In genomic region chr2:157840568-157841156, GRCh38 we compare ENCODE assay signal across 12 cellular contexts. TPM values are rescaled to one million over a fixed set of nuclear protein-coding genes. Genes with fewer than 3 reads are reported as not detected.
DNase-seq lines count a peak whose midpoint lies in the region; ATAC-seq, FAIRE-seq and TF ChIP-seq lines count a peak whose summit lies in the region.
"Had no signal": no experiment of that assay in that cellular context is flagged by ENCODE, and none has a peak within 500 bp of the region (broad histone marks: within the 10 kb centered on the region; RNA-seq: fewer than 3 reads in every experiment).

No MANE protein-coding gene starts in this region.

- no peak overlapping the region for H3K9ac ChIP-seq in mammary epithelial cell (ENCODE audit: insufficient read depth, low read length)
- H3K9ac ChIP-seq in endothelial cell of umbilical vein (replicated peaks; ENCODE audit: extremely low read depth, insufficient read depth, low read length), result no peak overlapping the region

- no peaks in the 10 kb centered on the region for H3K36me3 ChIP-seq in mammary epithelial cell (ENCODE audit: insufficient read depth, low read length)
- no peaks in the 10 kb centered on the region for H3K36me3 ChIP-seq in endothelial cell of umbilical vein (ENCODE audit: control insufficient read depth in 2 of 2, extremely low read depth in 1 of 2, insufficient read depth in 2 of 2, low read length in 2 of 2)
- no peaks in the 10 kb centered on the region for H3K36me3 ChIP-seq in lung (ENCODE audit: control insufficient read depth in 2 of 2, insufficient read depth in 2 of 2, low read length in 2 of 2)
- H3K36me3 ChIP-seq: transverse colon had no signal

- CTCF ChIA-PET in MCF 10A (lab: Yijun Ruan, JAX), result interaction anchor here (0.9 kb wide), 1 partner anchor 9 kb away, joined by 3 read pairs; no protein-coding TSS in a partner anchor
- CTCF ChIA-PET in mammary epithelial cell (lab: Charles Lee; ENCODE audit: low non-redundant PET), result no interaction called here
- CTCF ChIA-PET in endothelial cell of umbilical vein (lab: Charles Lee), result interaction anchor here (1.0 kb wide), 1 partner anchor 26 kb away, joined by 3 read pairs; no protein-coding TSS in a partner anchor

- POLR2A ChIA-PET in MCF 10A (lab: Yijun Ruan, JAX) (interaction anchor here (0.7 to 1.6 kb wide), 2 partner anchors 9 to 34 kb away, joined by 3 read pairs; no protein-coding TSS in a partner anchor), endothelial cell of umbilical vein (lab: Charles Lee) (no interaction called here)

- BruUV-seq in MCF 10A (replicated peaks; lab: Mats Ljungman, UMichigan) (no TSS peak), mammary epithelial cell (replicated peaks; lab: Mats Ljungman, UMichigan) (no TSS peak), endothelial cell of umbilical vein (replicated peaks; lab: Mats Ljungman, UMichigan) (no TSS peak)

- no peaks in the 10 kb centered on the region for H3K9me1 ChIP-seq in endothelial cell of umbilical vein (replicated peaks; ENCODE audit: control insufficient read depth, extremely low read depth, insufficient read depth, low read length)

- H4K20me1 ChIP-seq in mammary epithelial cell (ENCODE audit: insufficient read depth, low read length) (no peaks in the 10 kb centered on the region), endothelial cell of umbilical vein (replicated peaks; ENCODE audit: control insufficient read depth, extremely low read depth, insufficient read depth, low read length) (no peaks in the 10 kb centered on the region)

- H3K27me3 ChIP-seq in mammary epithelial cell (ENCODE audit: insufficient read depth, low read length) (no peaks in the 10 kb centered on the region), endothelial cell of umbilical vein (ENCODE audit: control insufficient read depth in 2 of 2, insufficient read depth in 2 of 2, low read length in 2 of 2) (no peaks in the 10 kb centered on the region), lung (ENCODE audit: control insufficient read depth, insufficient read depth) (no peaks in the 10 kb centered on the region)
- H3K27me3 ChIP-seq: transverse colon had no signal

- H3K27me3 Mint-ChIP-seq in MCF 10A (ENCODE audit: insufficient read depth, unreplicated experiment), result no peaks in the 10 kb centered on the region
- H3K27me3 Mint-ChIP-seq: memory B cell had no signal

- H3K4me1 ChIP-seq in mammary epithelial cell (ENCODE audit: insufficient read depth, low read length) (peaks cover 26% of the 10 kb centered on the region), endothelial cell of umbilical vein (ENCODE audit: control insufficient read depth, extremely low read depth, insufficient read depth, low read length) (peaks cover 37% of the 10 kb centered on the region), lung (ENCODE audit: control insufficient read depth in 2 of 2, insufficient read depth in 2 of 2, low read length in 2 of 2) (peaks cover 31 to 60% of the 10 kb centered on the region in 2 donors)

- peaks cover 69% of the 10 kb centered on the region for H3K79me2 ChIP-seq in mammary epithelial cell (ENCODE audit: insufficient read depth, low read length)
- H3K79me2 ChIP-seq in endothelial cell of umbilical vein (ENCODE audit: control insufficient read depth, insufficient read depth, low read length), result peaks cover 24% of the 10 kb centered on the region

- dilution Hi-C loops in mammary epithelial cell (cut with HindIII; ENCODE audit: low sequenced_read_pairs), result no loop called here
- dilution Hi-C loops in endothelial cell of umbilical vein (cut with MboI; ENCODE audit: extremely low pct_ligation_motif_present, low sequenced_read_pairs), result no loop called here

- in situ Hi-C loops in mammary epithelial cell (cut with MboI; ENCODE audit: low sequenced_read_pairs in 2 of 2), result no loop called here

- peaks cover 29% of the 10 kb centered on the region for H3K4me1 Mint-ChIP-seq in MCF 10A (ENCODE audit: insufficient read depth, unreplicated experiment)

- no peak for TF ChIP-seq POLR2A in endothelial cell of umbilical vein (IDR thresholded peaks at IDR 0.05; ENCODE audit: low read depth, low read length)

- no peak overlapping the region for H3K4me3 Mint-ChIP-seq in MCF 10A (ENCODE audit: unreplicated experiment)
- H3K4me3 Mint-ChIP-seq: memory B cell had no signal

- H3K27ac Mint-ChIP-seq in MCF 10A (ENCODE audit: low read depth, unreplicated experiment), result no peak overlapping the region
- H3K27ac Mint-ChIP-seq: memory B cell had no signal

- intact Hi-C loops in MCF 10A (cut with micrococcal nuclease), result no loop called here
- intact Hi-C loops in mammary epithelial cell (cut with micrococcal nuclease), result no loop called here
- intact Hi-C loops in endothelial cell of umbilical vein (cut with micrococcal nuclease), result no loop called here

- H3K4me2 ChIP-seq in mammary epithelial cell (ENCODE audit: insufficient read depth, low read depth, low read length) (no peak overlapping the region), endothelial cell of umbilical vein (ENCODE audit: insufficient read depth, low read length) (no peak overlapping the region)
- H3K4me2 ChIP-seq: A549 had no signal

- no peak for FAIRE-seq in endothelial cell of umbilical vein (lab: Jason Lieb, UNC)
- FAIRE-seq in D721Med (lab: Jason Lieb, UNC), result no peak
- FAIRE-seq: A549 had no signal

- 69% methylated on average over 10 of the region's 10 CpGs for WGBS in mammary epithelial cell (ENCODE audit: low coverage, missing lambda C conversion rate)
- WGBS in lung, 2 donors, result 33 to 49% methylated on average over 10 of the region's 10 CpGs

- DNase-seq in MCF 10A (ENCODE audit: unreplicated experiment) (peak; percentile 15), mammary epithelial cell (no peak), endothelial cell of umbilical vein (ENCODE audit: low read depth, low spot score) (peak; percentile 52), lung (ENCODE audit: low spot score) (peak; percentile 37), GM03348 (ENCODE audit: low spot score) (no peak), middle frontal gyrus (ENCODE audit: extremely low spot score, low spot score) (no peak), globus pallidus (ENCODE audit: low spot score) (no peak), D721Med (ENCODE audit: insufficient read length, low spot score) (no peak)
- DNase-seq: stimulated activated CD4-positive, alpha-beta T cell treated with anti-CD3 and anti-CD28 coated beads, Interleukin-1b, Interleukin-23, amount 100 ng/mL, for 48 hours; transverse colon had no signal

- ATAC-seq in lung (ENCODE audit: insufficient read depth, low FRiP score), result no peak

- H3K27ac ChIP-seq in mammary epithelial cell (ENCODE audit: insufficient read depth, low read depth, low read length) (no peak overlapping the region), endothelial cell of umbilical vein (ENCODE audit: insufficient read depth, low read depth, low read length) (no peak overlapping the region), lung (ENCODE audit: low read depth in 1 of 2, low read length in 1 of 2) (peak overlapping the region; percentile 12 to 21)
- H3K27ac ChIP-seq: transverse colon had no signal

- H2AFZ ChIP-seq in mammary epithelial cell (ENCODE audit: low read depth, low read length) (no peak overlapping the region), endothelial cell of umbilical vein (ENCODE audit: low read depth, low read length) (no peak overlapping the region)

- TF ChIP-seq CTCF in MCF 10A (IDR thresholded peaks at IDR 0.05; ENCODE audit: unreplicated experiment), result no peak
- no peak for TF ChIP-seq CTCF in mammary epithelial cell (conservative IDR thresholded peaks at IDR 0.05 in 1 of 2, IDR thresholded peaks at IDR 0.05 in 1 of 2; ENCODE audit: extremely low read depth in 1 of 2, insufficient read depth in 1 of 2, low read depth in 1 of 2, low read length in 2 of 2)
- TF ChIP-seq CTCF in endothelial cell of umbilical vein (IDR thresholded peaks at IDR 0.05; ENCODE audit: extremely low read depth in 1 of 2, insufficient read depth in 1 of 2, low read depth in 1 of 2, low read length in 2 of 2), result no peak
- no peak for TF ChIP-seq CTCF in lung (IDR thresholded peaks at IDR 0.05; ENCODE audit: control extremely low read depth, extremely low read depth)
- TF ChIP-seq CTCF in D721Med (IDR thresholded peaks at IDR 0.05; ENCODE audit: insufficient read depth, missing control alignments), result no peak

- H3K9me3 ChIP-seq in mammary epithelial cell (replicated peaks; ENCODE audit: insufficient read depth, low read length) (no peaks in the 10 kb centered on the region), endothelial cell of umbilical vein (replicated peaks; ENCODE audit: control insufficient read depth, insufficient read depth, low read length) (no peaks in the 10 kb centered on the region), lung (ENCODE audit: control insufficient read depth in 2 of 2, insufficient read depth in 1 of 2, low read length in 1 of 2) (no peaks in the 10 kb centered on the region)
- H3K9me3 ChIP-seq: A549, transverse colon had no signal

- H3K4me3 ChIP-seq in mammary epithelial cell (replicated peaks in 1 of 3; ENCODE audit: insufficient read depth in 1 of 3, low read depth in 2 of 3, low read length in 3 of 3) (no peak overlapping the region), endothelial cell of umbilical vein (replicated peaks in 1 of 3; ENCODE audit: insufficient read depth in 1 of 3, low read depth in 1 of 3, low read length in 3 of 3) (no peak overlapping the region), lung (no peak overlapping the region)
- H3K4me3 ChIP-seq: A549, transverse colon had no signal

- no peaks in the 10 kb centered on the region for H3K36me3 Mint-ChIP-seq in MCF 10A (ENCODE audit: insufficient read depth, unreplicated experiment)

- no peaks in the 10 kb centered on the region for H3K9me3 Mint-ChIP-seq in MCF 10A (ENCODE audit: unreplicated experiment)
- H3K9me3 Mint-ChIP-seq: memory B cell had no signal

TF ChIP-seq in endothelial cell of umbilical vein, 7 proteins besides CTCF, POLR2A, EP300 and RAD21 (continues in another document):
- TF ChIP-seq FOS (IDR thresholded peaks at IDR 0.05; ENCODE audit: borderline replicate concordance, insufficient read depth, low read length) (no peak), GATA2 (IDR thresholded peaks at IDR 0.05; ENCODE audit: insufficient read depth, insufficient read length, low read depth, low read length) (no peak), MYC (IDR thresholded peaks at IDR 0.05; ENCODE audit: low read depth, low read length) (no peak), JUN (IDR thresholded peaks at IDR 0.05; ENCODE audit: borderline replicate concordance, insufficient read depth, insufficient read length, low read depth) (no peak)

RNA-seq across cellular contexts. Expression of gene ACVR1, which starts 35.5 kb away (rescaled TPM):
- total RNA-seq in MCF 10A (2022) (26.4 and 41.4 TPM in 2 replicates), mammary epithelial cell (10 to 100 TPM; 35.1 to 41.2 TPM), endothelial cell of umbilical vein (33.6 and 38.3 TPM in 2 replicates), lung (10 to 100 TPM; 27.8 to 38.3 TPM)
- polyA plus RNA-seq in mammary epithelial cell (17.1 TPM), endothelial cell of umbilical vein (16.7 and 24.8 TPM in 2 replicates), lung (10 to 100 TPM in 1 of 2 donors, 1 to 10 TPM in 1; 7.5 to 19.0 TPM)
- polyA minus RNA-seq in mammary epithelial cell (57.2 TPM), endothelial cell of umbilical vein (44.6 and 50.5 TPM in 2 replicates)
- 28.4 and 30.5 TPM in 2 replicates for polyA plus RNA-seq in endothelial cell of umbilical vein (2011; cell fraction: cytosol; rRNA removed)
- 32.8 and 34.9 TPM in 2 replicates for polyA plus RNA-seq in endothelial cell of umbilical vein (2011; cell fraction: nucleus; rRNA removed)
- polyA plus RNA-seq in endothelial cell of umbilical vein (2012), result 37.1 and 41.6 TPM in 2 replicates
- polyA minus RNA-seq in endothelial cell of umbilical vein (2011; cell fraction: cytosol; rRNA and poly(A)+ RNA removed), result 1.7 TPM
- polyA minus RNA-seq in endothelial cell of umbilical vein (2011; cell fraction: nucleus; rRNA and poly(A)+ RNA removed), result 31.3 and 40.7 TPM in 2 replicates

Comparison
In these comparisons a context has a peak if more than half of its experiments do, and no peak if none do; other contexts are left out.
1. DNase-seq: peak in MCF 10A (single experiment), endothelial cell of umbilical vein (single experiment) and lung (single experiment); none in mammary epithelial cell (single experiment), GM03348 (single experiment), middle frontal gyrus (single experiment), globus pallidus (single experiment) and D721Med (single experiment).
2. H3K27ac ChIP-seq: peak in lung (2 of 2); none in mammary epithelial cell (single experiment) and endothelial cell of umbilical vein (single experiment).